28 cellular contexts compared by ENCODE assay signal in the genomic region with DNA sequence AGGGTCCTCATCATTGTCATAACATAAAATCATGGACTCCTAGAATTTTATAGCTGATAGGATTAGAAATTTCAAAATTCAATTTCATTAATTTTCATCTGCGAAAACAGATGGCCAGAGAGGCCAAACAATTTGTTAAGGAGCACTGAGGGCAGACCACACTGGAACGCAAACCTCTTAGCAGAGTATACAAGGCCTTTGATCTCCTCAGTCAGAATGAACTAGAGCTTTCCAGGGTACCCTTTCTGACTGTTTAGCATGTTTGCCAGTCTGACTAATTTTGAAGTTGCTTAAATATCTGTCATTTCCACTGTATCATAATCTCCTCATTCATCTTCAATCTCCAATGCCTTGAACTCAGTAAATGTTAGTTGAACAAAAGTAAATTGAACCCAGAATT.
"Had no signal": no experiment of that assay in that cellular context is flagged by ENCODE, and none has a peak within 500 bp of the region (broad histone marks: within the 10 kb centered on the region; RNA-seq: fewer than 3 reads in every experiment).

No MANE protein-coding gene starts in this region.

- H3K27ac ChIP-seq: cardiac muscle cell, KMS-11, SJCRH30, SK-N-MC, WERI-Rb-1 had no signal

- H3K27me3 ChIP-seq: cardiac muscle cell, SJCRH30 had no signal

- DNase-seq: activated CD4-positive, alpha-beta memory T cell treated with anti-CD3 and anti-CD28 coated beads, Interleukin-2, amount 10 ng/mL, durations not matched to agents 7 days and 5 days; activated CD4-positive, alpha-beta T cell treated with anti-CD3 and anti-CD28 coated beads for 1 hour; activated CD4-positive, alpha-beta T cell treated with anti-CD3 and anti-CD28 coated beads for 48 hours; activated CD4-positive, CD25-positive, alpha-beta regulatory T cell; activated CD8-positive, alpha-beta memory T cell treated with anti-CD3 and anti-CD28 coated beads for 24 hours; activated CD8-positive, alpha-beta memory T cell treated with anti-CD3 and anti-CD28 coated beads, Interleukin-2, amount 10 ng/mL, durations not matched to agents 7 days and 5 days; activated CD8-positive, alpha-beta memory T cell treated with anti-CD3 and anti-CD28 coated beads, Interleukin-2, amount 50 U/mL, for 48 hours; activated effector memory CD4-positive, alpha-beta T cell treated with Interleukin-2 at 50 U/mL for 16 hours; activated naive CD4-positive, alpha-beta T cell treated with anti-CD3 and anti-CD28 coated beads, Interleukin-2, amount 10 ng/mL, durations not matched to agents 7 days and 5 days; activated naive CD8-positive, alpha-beta T cell treated with anti-CD3 and anti-CD28 coated beads, Interleukin-2, amount 50 U/mL, for 24 hours; activated T-cell treated with anti-CD3 and anti-CD28 coated beads, Interleukin-2, amount 50 U/mL, for 48 hours; aorta; NCI-H1092 treated with DMSO at 0.1 percent for 48 hours; NCI-H1417 treated with DMSO at 0.1 percent for 48 hours; NCI-H187 treated with DMSO at 0.1 percent for 48 hours; NCI-H2081; NCI-H2171 treated with DMSO at 0.1 percent for 48 hours; NCI-H2227 treated with DMSO at 0.1 percent for 48 hours; NCI-H446; NCI-H510A treated with DMSO at 0.1 percent for 48 hours; SHP77; SJCRH30; T1000; WERI-Rb-1 had no signal

- ATAC-seq: activated CD8-positive, alpha-beta memory T cell treated with anti-CD3 and anti-CD28 coated beads, Interleukin-2, amount 10 ng/mL, durations not matched to agents 7 days and 5 days; activated naive CD8-positive, alpha-beta T cell treated with anti-CD3 and anti-CD28 coated beads, Interleukin-2, amount 50 U/mL, for 24 hours; Panc1 had no signal

- H3K36me3 ChIP-seq: cardiac muscle cell, SJCRH30, WERI-Rb-1 had no signal

- H3K4me3 ChIP-seq: cardiac muscle cell, SJCRH30, SK-N-MC had no signal

- H3K9ac ChIP-seq: KMS-11 had no signal

- H3K9me3 ChIP-seq: SJCRH30 had no signal

- H3K4me2 ChIP-seq: KMS-11 had no signal
